11 cellular contexts compared by ENCODE assay signal in genomic region chr13:40432018-40432978, GRCh38.
DNase-seq lines count a peak whose midpoint lies in the region; ATAC-seq, FAIRE-seq and TF ChIP-seq lines count a peak whose summit lies in the region.
"Had no signal": no experiment of that assay in that cellular context is flagged by ENCODE, and none has a peak within 500 bp of the region (broad histone marks: within the 10 kb centered on the region; RNA-seq: fewer than 3 reads in every experiment).

No MANE protein-coding gene starts in this region.

- ATAC-seq in HG03097 (IDR thresholded peaks at IDR 0.05; ENCODE audit: low FRiP score, unreplicated experiment) = peak; percentile 45

- no peaks in the 10 kb centered on the region for H3K36me3 ChIP-seq in Caco-2 (ENCODE audit: control insufficient read depth, insufficient read depth, low read length)
- H3K36me3 ChIP-seq: brain microvascular endothelial cell had no signal

- no peaks in the 10 kb centered on the region for H3K9me3 Mint-ChIP-seq in Caco-2 (ENCODE audit: unreplicated experiment)

- intact Hi-C loops in Caco-2 (cut with micrococcal nuclease; ENCODE audit: unreplicated experiment) = no loop called here

- H3K27ac ChIP-seq in coronary artery = peak overlapping the region; percentile 18 to 57
- H3K27ac ChIP-seq: brain microvascular endothelial cell, C4-2B, SK-N-MC had no signal

- H3K27me3 Mint-ChIP-seq in Caco-2 (ENCODE audit: insufficient read depth, unreplicated experiment) = no peaks in the 10 kb centered on the region

- peak; percentile 29 to 65 for DNase-seq in Caco-2
- DNase-seq in GM19239 (ENCODE audit: insufficient read length, low spot score) = no peak
- no peak for DNase-seq in coronary artery (ENCODE audit: low spot score)
- no peak for DNase-seq in middle frontal gyrus (ENCODE audit: extremely low spot score, low spot score)
- no peak for DNase-seq in CD1c-positive myeloid dendritic cell (ENCODE audit: extremely low spot score)
- no peak for DNase-seq in NCI-H1694 treated with DMSO at 0.1 percent for 48 hours (lab: John Stamatoyannopoulos, UW)
- no peak for DNase-seq in AML-193 (lab: John Stamatoyannopoulos, UW)
- DNase-seq: brain microvascular endothelial cell had no signal

- H3K4me1 Mint-ChIP-seq in Caco-2 (ENCODE audit: low read depth, unreplicated experiment) = no peaks in the 10 kb centered on the region

- no peaks in the 10 kb centered on the region for H3K36me3 Mint-ChIP-seq in Caco-2 (ENCODE audit: insufficient read depth, unreplicated experiment)

- BruUV-seq in Caco-2 (replicated peaks; lab: Mats Ljungman, UMichigan) = no TSS peak

- no peak overlapping the region for H3K27ac Mint-ChIP-seq in Caco-2 (ENCODE audit: unreplicated experiment)

- H3K4me3 ChIP-seq in Caco-2 (ENCODE audit: low read depth, low read length) (no peak overlapping the region), coronary artery (no peak overlapping the region)
- H3K4me3 ChIP-seq: SK-N-MC had no signal

- no peak for TF ChIP-seq CTCF in Caco-2 (IDR thresholded peaks at IDR 0.05; ENCODE audit: insufficient read depth in 1 of 2, low read depth in 1 of 2, low read length in 1 of 2, severe bottlenecking in 1 of 2, unreplicated experiment in 1 of 2)
- TF ChIP-seq CTCF in coronary artery (IDR thresholded peaks at IDR 0.05) = no peak

- no peak overlapping the region for H3K4me3 Mint-ChIP-seq in Caco-2 (ENCODE audit: unreplicated experiment)

- no peaks in the 10 kb centered on the region for H3K9me3 ChIP-seq in Caco-2

- CTCF ChIA-PET in Caco-2 (lab: Charles Lee) = interaction anchor here (0.6 to 0.7 kb wide), 2 partner anchors 153 to 407 kb away, joined by 3 to 4 read pairs; no protein-coding TSS in a partner anchor

- H3K27me3 ChIP-seq in Caco-2 (replicated peaks; ENCODE audit: control insufficient read depth, insufficient read depth, low read length) = no peaks in the 10 kb centered on the region
- H3K27me3 ChIP-seq: brain microvascular endothelial cell had no signal

- H3K4me1 ChIP-seq in Caco-2 = peaks cover 13% of the 10 kb centered on the region

- POLR2A ChIA-PET in Caco-2 (lab: Charles Lee) = no interaction called here

- peak; percentile 90 for FAIRE-seq in GM19239 (lab: Jason Lieb, UNC)

Comparison
In these comparisons a context has a peak if more than half of its experiments do, and no peak if none do; other contexts are left out.
1. DNase-seq: peak in Caco-2 (2 of 2); none in GM19239 (single experiment), coronary artery (single experiment), middle frontal gyrus (single experiment), CD1c-positive myeloid dendritic cell (single experiment), NCI-H1694 treated with DMSO at 0.1 percent for 48 hours (single experiment) and AML-193 (0 of 2).